In genomic region chr10:79139124-79139835, GRCh38 we compare ENCODE assay signal across 8 cellular contexts.
DNase-seq lines count a peak whose midpoint lies in the region; ATAC-seq lines count a peak whose summit lies in the region.

No MANE protein-coding gene starts in this region.

- H3K9me3 Mint-ChIP-seq in activated naive CD8-positive, alpha-beta T cell treated with anti-CD3 and anti-CD28 coated beads, Interleukin-2, amount 50 U/mL, for 24 hours = no peaks in the 10 kb centered on the region

- no peak for ATAC-seq in activated naive CD8-positive, alpha-beta T cell treated with anti-CD3 and anti-CD28 coated beads, Interleukin-2, amount 50 U/mL, for 24 hours
- peak; percentile 72 to 81 for ATAC-seq in left cardiac atrium

- peak overlapping the region; percentile 93 for H3K27ac Mint-ChIP-seq in activated naive CD8-positive, alpha-beta T cell treated with anti-CD3 and anti-CD28 coated beads, Interleukin-2, amount 50 U/mL, for 24 hours

- peaks cover 3% of the 10 kb centered on the region for H3K36me3 Mint-ChIP-seq in activated naive CD8-positive, alpha-beta T cell treated with anti-CD3 and anti-CD28 coated beads, Interleukin-2, amount 50 U/mL, for 24 hours (ENCODE audit: low read depth)

- H3K4me1 Mint-ChIP-seq in activated naive CD8-positive, alpha-beta T cell treated with anti-CD3 and anti-CD28 coated beads, Interleukin-2, amount 50 U/mL, for 24 hours = peaks cover 51% of the 10 kb centered on the region

- intact Hi-C loops in left cardiac atrium (cut with DNase I) = no loop called here

- peak; percentile 95 for DNase-seq in ELR (ENCODE audit: low read depth)
- no peak for DNase-seq in activated naive CD8-positive, alpha-beta T cell treated with anti-CD3 and anti-CD28 coated beads, Interleukin-2, amount 50 U/mL, for 24 hours
- DNase-seq in left cardiac atrium = peak; percentile 78
- DNase-seq in renal cortical epithelial cell (ENCODE audit: low read depth) = peak; percentile 73
- no peak for DNase-seq in RPMI8226
- no peak for DNase-seq in NCI-H345 (lab: John Stamatoyannopoulos, UW)
- DNase-seq in NCI-H1048 (lab: John Stamatoyannopoulos, UW) = no peak
- no peak for DNase-seq in activated CD4-positive, alpha-beta T cell treated with anti-CD3 and anti-CD28 coated beads for 4 hours

- H3K27me3 Mint-ChIP-seq in activated naive CD8-positive, alpha-beta T cell treated with anti-CD3 and anti-CD28 coated beads, Interleukin-2, amount 50 U/mL, for 24 hours = no peaks in the 10 kb centered on the region

- H3K4me3 Mint-ChIP-seq in activated naive CD8-positive, alpha-beta T cell treated with anti-CD3 and anti-CD28 coated beads, Interleukin-2, amount 50 U/mL, for 24 hours = no peak overlapping the region

Comparison
In these comparisons a context has a peak if more than half of its experiments do, and no peak if none do; other contexts are left out.
1. DNase-seq: peak in ELR (single experiment), left cardiac atrium (single experiment) and renal cortical epithelial cell (single experiment); none in activated naive CD8-positive, alpha-beta T cell treated with anti-CD3 and anti-CD28 coated beads, Interleukin-2, amount 50 U/mL, for 24 hours (single experiment), RPMI8226 (single experiment), NCI-H345 (single experiment), NCI-H1048 (single experiment) and activated CD4-positive, alpha-beta T cell treated with anti-CD3 and anti-CD28 coated beads for 4 hours (0 of 2).